ENCODE assay signal across 23 cellular contexts in the genomic region with DNA sequence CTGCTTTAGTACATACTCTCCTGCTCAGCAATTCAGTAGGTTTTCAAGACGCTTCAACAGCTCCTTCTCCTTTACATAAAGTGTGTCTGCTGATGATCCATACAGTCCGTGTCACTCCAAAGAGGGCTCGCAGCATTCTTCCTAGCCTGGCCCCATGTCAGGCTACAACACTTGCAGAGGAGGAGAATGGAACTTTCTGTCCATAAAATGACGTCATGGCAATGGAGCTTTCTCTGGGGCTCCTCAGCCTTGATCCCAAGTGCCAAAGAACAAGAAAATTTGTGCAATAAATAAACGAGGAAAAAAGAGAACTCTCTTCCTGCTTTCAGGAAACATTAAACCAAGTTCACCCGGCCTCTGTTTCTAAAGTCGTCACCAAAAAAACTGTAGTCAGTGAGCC.
"Had no signal": no experiment of that assay in that cellular context is flagged by ENCODE, and none has a peak within 500 bp of the region (broad histone marks: within the 10 kb centered on the region; RNA-seq: fewer than 3 reads in every experiment).

No MANE protein-coding gene starts in this region.

- ATAC-seq: esophagus mucosa; left colon; mucosa of descending colon; natural killer cell treated with Interleukin-12 subunit alpha and Interleukin-12 subunit beta and Interleukin-15 and Interleukin-18, amount 100 ng/mL, for 72 hours; stimulated activated naive B cell treated with anti-CD40 and anti-IgM and Interleukin-4, amounts not matched to agents 10 μg/mL and 1 μg/mL and 100 μg/mL, for 72 hours had no signal

- H3K9me3 ChIP-seq: colonic mucosa, gastrocnemius medialis, mucosa of descending colon, spleen, thoracic aorta, transverse colon had no signal

- H3K36me3 Mint-ChIP-seq: mesothelial cell of epicardium; naive B cell; natural killer cell treated with Interleukin-12 subunit alpha and Interleukin-12 subunit beta and Interleukin-15 and Interleukin-18, amount 100 ng/mL, for 72 hours; neural progenitor cell; stimulated activated naive B cell treated with anti-CD40 and anti-IgM and Interleukin-4, amounts not matched to agents 10 μg/mL and 1 μg/mL and 100 μg/mL, for 72 hours had no signal

- DNase-seq: colonic mucosa; effector CD8-positive, alpha-beta T cell; endodermal cell; foreskin fibroblast; head of caudate nucleus; left colon; mesenchymal stem cell; mucosa of descending colon; naive B cell; spleen; stimulated activated naive B cell treated with anti-CD40 and anti-IgM and Interleukin-4, amounts not matched to agents 10 μg/mL and 1 μg/mL and 100 μg/mL, for 72 hours; transverse colon had no signal

- H3K27ac Mint-ChIP-seq: dendritic cell treated with granulocyte-macrophage colony-stimulating factor and Interleukin-4, amounts not matched to agents 40 ng/mL and 50 ng/mL, for 4 days; endodermal cell; mesothelial cell of epicardium; naive B cell; natural killer cell treated with Interleukin-12 subunit alpha and Interleukin-12 subunit beta and Interleukin-15 and Interleukin-18, amount 100 ng/mL, for 72 hours; neural progenitor cell; progenitor cell of endocrine pancreas; stimulated activated naive B cell treated with anti-CD40 and anti-IgM and Interleukin-4, amounts not matched to agents 10 μg/mL and 1 μg/mL and 100 μg/mL, for 72 hours; stimulated activated naive CD8-positive, alpha-beta T cell treated with anti-CD3 and anti-CD28 coated beads, Interleukin-15, Interleukin-2, amounts not matched to agents 100 ng/mL and 50 ng/mL, for 24 hours had no signal

- H3K4me1 Mint-ChIP-seq: naive B cell; stimulated activated naive B cell treated with anti-CD40 and anti-IgM and Interleukin-4, amounts not matched to agents 10 μg/mL and 1 μg/mL and 100 μg/mL, for 72 hours had no signal

- H3K4me1 ChIP-seq: colonic mucosa, gastrocnemius medialis, spleen had no signal

- H3K4me2 ChIP-seq: neural progenitor cell had no signal

- H3K27ac ChIP-seq: colonic mucosa, neural progenitor cell, parathyroid adenoma, spleen, thoracic aorta, transverse colon had no signal

- H3K27me3 ChIP-seq: colonic mucosa, gastrocnemius medialis, neural progenitor cell, spleen, transverse colon had no signal

- H3K36me3 ChIP-seq: colonic mucosa, gastrocnemius medialis, neural progenitor cell, spleen, thoracic aorta, transverse colon had no signal

- H3K79me2 ChIP-seq: parathyroid adenoma had no signal

- H3K27me3 Mint-ChIP-seq: dendritic cell treated with granulocyte-macrophage colony-stimulating factor and Interleukin-4, amounts not matched to agents 40 ng/mL and 50 ng/mL, for 4 days; natural killer cell treated with Interleukin-12 subunit alpha and Interleukin-12 subunit beta and Interleukin-15 and Interleukin-18, amount 100 ng/mL, for 72 hours; progenitor cell of endocrine pancreas; stimulated activated naive B cell treated with anti-CD40 and anti-IgM and Interleukin-4, amounts not matched to agents 10 μg/mL and 1 μg/mL and 100 μg/mL, for 72 hours; stimulated activated naive CD8-positive, alpha-beta T cell treated with anti-CD3 and anti-CD28 coated beads, Interleukin-15, Interleukin-2, amounts not matched to agents 100 ng/mL and 50 ng/mL, for 24 hours had no signal

- H3K4me3 Mint-ChIP-seq: dendritic cell treated with granulocyte-macrophage colony-stimulating factor and Interleukin-4, amounts not matched to agents 40 ng/mL and 50 ng/mL, for 4 days; endodermal cell; mesothelial cell of epicardium; naive B cell; natural killer cell treated with Interleukin-12 subunit alpha and Interleukin-12 subunit beta and Interleukin-15 and Interleukin-18, amount 100 ng/mL, for 72 hours; neural progenitor cell; stimulated activated naive B cell treated with anti-CD40 and anti-IgM and Interleukin-4, amounts not matched to agents 10 μg/mL and 1 μg/mL and 100 μg/mL, for 72 hours; stimulated activated naive CD8-positive, alpha-beta T cell treated with anti-CD3 and anti-CD28 coated beads, Interleukin-15, Interleukin-2, amounts not matched to agents 100 ng/mL and 50 ng/mL, for 24 hours had no signal

- H2AFZ ChIP-seq: neural progenitor cell, parathyroid adenoma had no signal

- H3K4me3 ChIP-seq: colonic mucosa, gastrocnemius medialis, mucosa of descending colon, neural progenitor cell, skin epidermis, spleen, thoracic aorta, transverse colon had no signal

- H3K9me3 Mint-ChIP-seq: dendritic cell treated with granulocyte-macrophage colony-stimulating factor and Interleukin-4, amounts not matched to agents 40 ng/mL and 50 ng/mL, for 4 days; endodermal cell; natural killer cell treated with Interleukin-12 subunit alpha and Interleukin-12 subunit beta and Interleukin-15 and Interleukin-18, amount 100 ng/mL, for 72 hours; neural progenitor cell; stimulated activated naive B cell treated with anti-CD40 and anti-IgM and Interleukin-4, amounts not matched to agents 10 μg/mL and 1 μg/mL and 100 μg/mL, for 72 hours; stimulated activated naive CD8-positive, alpha-beta T cell treated with anti-CD3 and anti-CD28 coated beads, Interleukin-15, Interleukin-2, amounts not matched to agents 100 ng/mL and 50 ng/mL, for 24 hours had no signal

- H3K9ac ChIP-seq: neural progenitor cell, parathyroid adenoma had no signal
